In the genomic region with DNA sequence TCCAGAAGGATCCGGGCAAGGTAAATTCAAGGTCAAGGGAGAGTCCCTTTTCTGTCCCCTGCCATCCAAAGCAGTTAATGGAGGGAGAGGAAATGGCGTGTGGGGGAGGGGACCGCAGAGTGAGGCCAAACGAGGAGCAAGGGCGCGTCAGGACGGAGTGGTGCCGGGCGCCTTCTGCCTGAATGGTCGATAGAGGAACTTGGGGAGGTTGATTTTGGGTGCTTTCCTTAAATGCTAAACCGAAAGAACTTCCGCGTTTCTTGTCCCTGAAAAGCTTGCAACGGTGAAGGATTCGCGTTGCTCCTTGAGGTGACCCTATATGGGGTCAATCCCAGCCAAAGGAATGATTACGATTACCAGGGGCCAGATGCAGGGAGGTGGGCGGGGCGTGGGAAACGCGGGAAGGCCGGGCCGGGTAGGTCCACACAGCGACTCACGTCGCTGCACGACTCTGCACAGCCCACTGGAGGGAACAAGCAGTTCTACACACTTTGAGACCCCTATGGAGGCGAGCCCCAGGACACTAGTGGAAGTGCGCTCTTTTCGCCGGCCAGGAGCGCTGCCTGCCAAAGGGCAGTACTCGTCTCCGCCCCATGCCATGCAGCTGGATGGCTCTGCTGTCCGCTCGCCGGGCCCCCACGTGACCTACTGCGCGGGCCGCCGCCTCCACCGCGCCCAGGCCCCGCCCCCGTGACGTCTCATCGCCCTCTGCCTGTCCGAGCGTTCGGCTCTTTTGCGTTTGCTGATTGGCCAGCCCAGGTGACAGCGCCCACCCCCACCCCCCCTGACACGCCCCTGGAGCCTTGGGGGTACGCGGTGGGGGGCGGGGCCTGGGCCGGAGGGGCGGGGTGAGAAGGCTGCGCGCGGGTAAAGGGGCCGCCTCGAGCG, we compare ENCODE assay signal across 1 cellular context.
TF ChIP-seq lines count a peak whose summit lies in the region.

No MANE protein-coding gene starts in this region.

TF ChIP-seq in HepG2, 621 proteins besides CTCF, POLR2A, EP300 and RAD21 (continued from another document and continues in another):
- TF ChIP-seq SRSF9 (IDR thresholded peaks at IDR 0.05; ENCODE audit: borderline replicate concordance, insufficient read depth, low read depth, low read length, poor library complexity, severe bottlenecking), result no peak
- TF ChIP-seq GPN1 (CRISPR knock-in tag; IDR thresholded peaks at IDR 0.05; ENCODE audit: borderline replicate concordance), result no peak
- no peak for TF ChIP-seq HNRNPK (IDR thresholded peaks at IDR 0.05; ENCODE audit: low read depth, low read length, poor library complexity, severe bottlenecking)
- TF ChIP-seq MBD4 (IDR thresholded peaks at IDR 0.05; ENCODE audit: borderline replicate concordance, low read length), result no peak
- TF ChIP-seq TFAP4 (IDR thresholded peaks at IDR 0.05; ENCODE audit: borderline replicate concordance, low read depth), result peak; percentile 63; the same call in 1 of the 2 replicates
- no peak for TF ChIP-seq ZNF749 (CRISPR knock-in tag; IDR thresholded peaks at IDR 0.05; ENCODE audit: borderline replicate concordance)
- no peak for TF ChIP-seq ZNF33A (CRISPR knock-in tag; IDR thresholded peaks at IDR 0.05; ENCODE audit: borderline replicate concordance)
- TF ChIP-seq SRSF4 (IDR thresholded peaks at IDR 0.05; ENCODE audit: low read depth, low read length, poor library complexity, severe bottlenecking), result no peak
- TF ChIP-seq, protein P1, sequence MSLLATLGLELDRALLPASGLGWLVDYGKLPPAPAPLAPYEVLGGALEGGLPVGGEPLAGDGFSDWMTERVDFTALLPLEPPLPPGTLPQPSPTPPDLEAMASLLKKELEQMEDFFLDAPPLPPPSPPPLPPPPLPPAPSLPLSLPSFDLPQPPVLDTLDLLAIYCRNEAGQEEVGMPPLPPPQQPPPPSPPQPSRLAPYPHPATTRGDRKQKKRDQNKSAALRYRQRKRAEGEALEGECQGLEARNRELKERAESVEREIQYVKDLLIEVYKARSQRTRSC (CRISPR knock-in tag; IDR thresholded peaks at IDR 0.05; ENCODE audit: low read depth), result no peak
- TF ChIP-seq ZNF777 (CRISPR knock-in tag; IDR thresholded peaks at IDR 0.05), result 0 out of 2 replicates have a peak, but pooled peaks have one; percentile 32
- TF ChIP-seq ZNF446 (CRISPR knock-in tag; IDR thresholded peaks at IDR 0.05), result no peak
- TF ChIP-seq ZNF619 (CRISPR knock-in tag; IDR thresholded peaks at IDR 0.05), result no peak
- no peak for TF ChIP-seq ZNF615 (CRISPR knock-in tag; IDR thresholded peaks at IDR 0.05; ENCODE audit: borderline replicate concordance)
- no peak for TF ChIP-seq NR2F1 (CRISPR knock-in tag; IDR thresholded peaks at IDR 0.05)
- 0 out of 2 replicates have a peak, but pooled peaks have one; percentile 30 for TF ChIP-seq CCDC6 (CRISPR knock-in tag; IDR thresholded peaks at IDR 0.05)
- no peak for TF ChIP-seq SOX5 (CRISPR knock-in tag; IDR thresholded peaks at IDR 0.05; ENCODE audit: borderline replicate concordance)
- no peak for TF ChIP-seq NONO (IDR thresholded peaks at IDR 0.05)
- TF ChIP-seq NONO (CRISPR knock-in tag; conservative IDR thresholded peaks at IDR 0.05), result no peak
- no peak for TF ChIP-seq HNRNPL (IDR thresholded peaks at IDR 0.05; ENCODE audit: low read depth, low read length)
- no peak for TF ChIP-seq ZNF431 (CRISPR knock-in tag; IDR thresholded peaks at IDR 0.05; ENCODE audit: borderline replicate concordance, low read depth)
- no peak for TF ChIP-seq CBX5 (CRISPR knock-in tag; IDR thresholded peaks at IDR 0.05; ENCODE audit: borderline replicate concordance)
- TF ChIP-seq, protein P2, sequence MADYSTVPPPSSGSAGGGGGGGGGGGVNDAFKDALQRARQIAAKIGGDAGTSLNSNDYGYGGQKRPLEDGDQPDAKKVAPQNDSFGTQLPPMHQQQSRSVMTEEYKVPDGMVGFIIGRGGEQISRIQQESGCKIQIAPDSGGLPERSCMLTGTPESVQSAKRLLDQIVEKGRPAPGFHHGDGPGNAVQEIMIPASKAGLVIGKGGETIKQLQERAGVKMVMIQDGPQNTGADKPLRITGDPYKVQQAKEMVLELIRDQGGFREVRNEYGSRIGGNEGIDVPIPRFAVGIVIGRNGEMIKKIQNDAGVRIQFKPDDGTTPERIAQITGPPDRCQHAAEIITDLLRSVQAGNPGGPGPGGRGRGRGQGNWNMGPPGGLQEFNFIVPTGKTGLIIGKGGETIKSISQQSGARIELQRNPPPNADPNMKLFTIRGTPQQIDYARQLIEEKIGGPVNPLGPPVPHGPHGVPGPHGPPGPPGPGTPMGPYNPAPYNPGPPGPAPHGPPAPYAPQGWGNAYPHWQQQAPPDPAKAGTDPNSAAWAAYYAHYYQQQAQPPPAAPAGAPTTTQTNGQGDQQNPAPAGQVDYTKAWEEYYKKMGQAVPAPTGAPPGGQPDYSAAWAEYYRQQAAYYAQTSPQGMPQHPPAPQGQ (CRISPR knock-in tag; IDR thresholded peaks at IDR 0.05; ENCODE audit: borderline replicate concordance), result no peak
- TF ChIP-seq HOXA3 (CRISPR knock-in tag; IDR thresholded peaks at IDR 0.05), result no peak
- no peak for TF ChIP-seq ZNF589 (CRISPR knock-in tag; conservative IDR thresholded peaks at IDR 0.05)
- TF ChIP-seq HMG20B (CRISPR knock-in tag; conservative IDR thresholded peaks at IDR 0.05), result no peak
- peak; percentile 67; the same call in 1 of the 2 replicates for TF ChIP-seq DMAP1 (CRISPR knock-in tag; IDR thresholded peaks at IDR 0.05)
- no peak for TF ChIP-seq ZNF180 (CRISPR knock-in tag; IDR thresholded peaks at IDR 0.05; ENCODE audit: borderline replicate concordance, low read depth)
- TF ChIP-seq MEF2D (CRISPR knock-in tag; IDR thresholded peaks at IDR 0.05), result no peak
- TF ChIP-seq SRY (CRISPR knock-in tag; IDR thresholded peaks at IDR 0.05), result 0 out of 2 replicates have a peak, but pooled peaks have one; percentile 37
- TF ChIP-seq KAT2B (IDR thresholded peaks at IDR 0.05; ENCODE audit: borderline replicate concordance, low read depth, low read length), result no peak
- TF ChIP-seq ZKSCAN8 (CRISPR knock-in tag; IDR thresholded peaks at IDR 0.05; ENCODE audit: borderline replicate concordance), result no peak
- no peak for TF ChIP-seq ZSCAN9 (CRISPR knock-in tag; IDR thresholded peaks at IDR 0.05; ENCODE audit: borderline replicate concordance)
- no peak for TF ChIP-seq STAG1 (CRISPR knock-in tag; IDR thresholded peaks at IDR 0.05)
- TF ChIP-seq RBM39 (IDR thresholded peaks at IDR 0.05; ENCODE audit: low read depth, low read length, poor library complexity, severe bottlenecking), result peak; percentile 8
- no peak for TF ChIP-seq MTF1 (CRISPR knock-in tag; IDR thresholded peaks at IDR 0.05)
- no peak for TF ChIP-seq IRF1 (CRISPR knock-in tag; IDR thresholded peaks at IDR 0.05; ENCODE audit: low read depth)
- TF ChIP-seq ZNF691 (CRISPR knock-in tag; IDR thresholded peaks at IDR 0.05; ENCODE audit: borderline replicate concordance, low read depth), result no peak
- no peak for TF ChIP-seq KLF9 (CRISPR knock-in tag; IDR thresholded peaks at IDR 0.05; ENCODE audit: low read depth)
- TF ChIP-seq TBP (CRISPR knock-in tag; IDR thresholded peaks at IDR 0.05), result no peak
- TF ChIP-seq, protein P3, sequence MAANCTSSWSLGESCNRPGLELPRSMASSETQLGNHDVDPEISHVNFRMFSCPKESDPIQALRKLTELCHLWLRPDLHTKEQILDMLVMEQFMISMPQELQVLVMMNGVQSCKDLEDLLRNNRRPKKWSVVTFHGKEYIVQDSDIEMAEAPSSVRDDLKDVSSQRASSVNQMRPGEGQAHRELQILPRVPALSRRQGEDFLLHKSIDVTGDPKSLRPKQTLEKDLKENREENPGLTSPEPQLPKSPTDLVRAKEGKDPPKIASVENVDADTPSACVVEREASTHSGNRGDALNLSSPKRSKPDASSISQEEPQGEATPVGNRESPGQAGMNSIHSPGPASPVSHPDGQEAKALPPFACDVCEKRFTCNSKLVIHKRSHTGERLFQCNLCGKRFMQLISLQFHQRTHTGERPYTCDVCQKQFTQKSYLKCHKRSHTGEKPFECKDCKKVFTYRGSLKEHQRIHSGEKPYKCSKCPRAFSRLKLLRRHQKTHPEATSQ (CRISPR knock-in tag; IDR thresholded peaks at IDR 0.05; ENCODE audit: borderline replicate concordance), result no peak
- no peak for TF ChIP-seq ZNF597 (CRISPR knock-in tag; IDR thresholded peaks at IDR 0.05)
- TF ChIP-seq ZNF629 (CRISPR knock-in tag; conservative IDR thresholded peaks at IDR 0.05), result no peak
- no peak for TF ChIP-seq ZNF225 (CRISPR knock-in tag; IDR thresholded peaks at IDR 0.05)
- TF ChIP-seq ZNF552 (CRISPR knock-in tag; IDR thresholded peaks at IDR 0.05; ENCODE audit: borderline replicate concordance), result no peak
- TF ChIP-seq, protein P4, sequence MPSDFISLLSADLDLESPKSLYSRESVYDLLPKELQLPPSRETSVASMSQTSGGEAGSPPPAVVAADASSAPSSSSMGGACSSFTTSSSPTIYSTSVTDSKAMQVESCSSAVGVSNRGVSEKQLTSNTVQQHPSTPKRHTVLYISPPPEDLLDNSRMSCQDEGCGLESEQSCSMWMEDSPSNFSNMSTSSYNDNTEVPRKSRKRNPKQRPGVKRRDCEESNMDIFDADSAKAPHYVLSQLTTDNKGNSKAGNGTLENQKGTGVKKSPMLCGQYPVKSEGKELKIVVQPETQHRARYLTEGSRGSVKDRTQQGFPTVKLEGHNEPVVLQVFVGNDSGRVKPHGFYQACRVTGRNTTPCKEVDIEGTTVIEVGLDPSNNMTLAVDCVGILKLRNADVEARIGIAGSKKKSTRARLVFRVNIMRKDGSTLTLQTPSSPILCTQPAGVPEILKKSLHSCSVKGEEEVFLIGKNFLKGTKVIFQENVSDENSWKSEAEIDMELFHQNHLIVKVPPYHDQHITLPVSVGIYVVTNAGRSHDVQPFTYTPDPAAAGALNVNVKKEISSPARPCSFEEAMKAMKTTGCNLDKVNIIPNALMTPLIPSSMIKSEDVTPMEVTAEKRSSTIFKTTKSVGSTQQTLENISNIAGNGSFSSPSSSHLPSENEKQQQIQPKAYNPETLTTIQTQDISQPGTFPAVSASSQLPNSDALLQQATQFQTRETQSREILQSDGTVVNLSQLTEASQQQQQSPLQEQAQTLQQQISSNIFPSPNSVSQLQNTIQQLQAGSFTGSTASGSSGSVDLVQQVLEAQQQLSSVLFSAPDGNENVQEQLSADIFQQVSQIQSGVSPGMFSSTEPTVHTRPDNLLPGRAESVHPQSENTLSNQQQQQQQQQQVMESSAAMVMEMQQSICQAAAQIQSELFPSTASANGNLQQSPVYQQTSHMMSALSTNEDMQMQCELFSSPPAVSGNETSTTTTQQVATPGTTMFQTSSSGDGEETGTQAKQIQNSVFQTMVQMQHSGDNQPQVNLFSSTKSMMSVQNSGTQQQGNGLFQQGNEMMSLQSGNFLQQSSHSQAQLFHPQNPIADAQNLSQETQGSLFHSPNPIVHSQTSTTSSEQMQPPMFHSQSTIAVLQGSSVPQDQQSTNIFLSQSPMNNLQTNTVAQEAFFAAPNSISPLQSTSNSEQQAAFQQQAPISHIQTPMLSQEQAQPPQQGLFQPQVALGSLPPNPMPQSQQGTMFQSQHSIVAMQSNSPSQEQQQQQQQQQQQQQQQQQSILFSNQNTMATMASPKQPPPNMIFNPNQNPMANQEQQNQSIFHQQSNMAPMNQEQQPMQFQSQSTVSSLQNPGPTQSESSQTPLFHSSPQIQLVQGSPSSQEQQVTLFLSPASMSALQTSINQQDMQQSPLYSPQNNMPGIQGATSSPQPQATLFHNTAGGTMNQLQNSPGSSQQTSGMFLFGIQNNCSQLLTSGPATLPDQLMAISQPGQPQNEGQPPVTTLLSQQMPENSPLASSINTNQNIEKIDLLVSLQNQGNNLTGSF (CRISPR knock-in tag; IDR thresholded peaks at IDR 0.05), result no peak
- TF ChIP-seq POLR2AphosphoS5 (IDR thresholded peaks at IDR 0.05; ENCODE audit: low read depth, low read length), result 0 out of 2 replicates have a peak, but pooled peaks have one; percentile 34
- no peak for TF ChIP-seq NPAS2 (CRISPR knock-in tag; IDR thresholded peaks at IDR 0.05; ENCODE audit: borderline replicate concordance)
- TF ChIP-seq ZMYM2 (CRISPR knock-in tag; IDR thresholded peaks at IDR 0.05), result no peak
- TF ChIP-seq MAZ (IDR thresholded peaks at IDR 0.05; ENCODE audit: borderline replicate concordance, low read depth, low read length), result no peak
- TF ChIP-seq MAZ (CRISPR knock-in tag; IDR thresholded peaks at IDR 0.05; ENCODE audit: low read depth), result peak; percentile 34; the same call in 1 of the 2 replicates
- no peak for TF ChIP-seq KDM1A (CRISPR knock-in tag; IDR thresholded peaks at IDR 0.05)
